12 cellular contexts compared by ENCODE assay signal in the genomic region with DNA sequence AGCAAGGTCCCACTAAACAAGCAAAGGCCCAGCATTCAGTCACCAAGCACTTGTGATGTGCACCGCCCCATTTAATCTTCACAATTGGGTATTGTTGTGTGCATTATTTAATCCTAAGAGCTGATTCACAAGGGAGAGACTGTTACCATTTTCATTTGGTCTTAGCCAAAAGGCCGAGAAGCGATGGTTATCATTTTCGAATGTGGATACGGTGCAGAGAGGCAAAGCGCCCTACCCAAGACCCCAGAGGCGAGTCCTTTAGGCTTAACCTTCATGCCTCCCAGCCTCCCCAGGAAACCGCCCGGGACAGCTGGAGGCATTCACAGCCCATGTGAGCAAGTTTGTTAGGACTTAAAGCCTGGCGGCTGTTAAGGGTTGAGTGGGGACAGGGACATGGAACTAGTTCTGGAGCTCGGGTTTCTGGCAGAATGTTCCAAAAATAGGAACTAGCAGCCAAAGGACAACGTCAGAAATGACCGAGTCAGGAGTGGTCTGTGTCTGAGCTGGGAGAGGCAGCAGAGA. TPM values are rescaled to one million over a fixed set of nuclear protein-coding genes. Genes with fewer than 3 reads are reported as not detected.
A peak's percentile ranks its signal among the peaks of the same experiment; 100 is the strongest.
DNase-seq lines count a peak whose midpoint lies in the region; ATAC-seq and TF ChIP-seq lines count a peak whose summit lies in the region.
"Had no signal": no experiment of that assay in that cellular context is flagged by ENCODE, and none has a peak within 500 bp of the region (broad histone marks: within the 10 kb centered on the region; RNA-seq: fewer than 3 reads in every experiment).

No MANE protein-coding gene starts in this region.

- H3K36me3 ChIP-seq in WERI-Rb-1 (no peaks in the 10 kb centered on the region), right atrium auricular region (no peaks in the 10 kb centered on the region)

- H3K4me3 ChIP-seq in WERI-Rb-1 (ENCODE audit: low read depth, low read length) (no peak overlapping the region), right atrium auricular region (no peak overlapping the region)

- no peaks in the 10 kb centered on the region for H3K36me3 Mint-ChIP-seq in activated CD4-positive, alpha-beta memory T cell treated with anti-CD3 and anti-CD28 coated beads, Interleukin-2, amount 10 ng/mL, durations not matched to agents 7 days and 5 days (ENCODE audit: low read depth)
- H3K36me3 Mint-ChIP-seq: mesothelial cell of epicardium had no signal

- peaks cover 0 to 41% of the 10 kb centered on the region in 2 donors for H3K4me1 ChIP-seq in right atrium auricular region

- H3K9me3 Mint-ChIP-seq in activated CD4-positive, alpha-beta memory T cell treated with anti-CD3 and anti-CD28 coated beads, Interleukin-2, amount 10 ng/mL, durations not matched to agents 7 days and 5 days: no peaks in the 10 kb centered on the region
- H3K9me3 Mint-ChIP-seq: mesothelial cell of epicardium had no signal

- no peak overlapping the region for H3K4me3 Mint-ChIP-seq in activated CD4-positive, alpha-beta memory T cell treated with anti-CD3 and anti-CD28 coated beads, Interleukin-2, amount 10 ng/mL, durations not matched to agents 7 days and 5 days
- H3K4me3 Mint-ChIP-seq: mesothelial cell of epicardium had no signal

- no peak overlapping the region for H3K27ac Mint-ChIP-seq in activated CD4-positive, alpha-beta memory T cell treated with anti-CD3 and anti-CD28 coated beads, Interleukin-2, amount 10 ng/mL, durations not matched to agents 7 days and 5 days
- H3K27ac Mint-ChIP-seq: mesothelial cell of epicardium had no signal

- ATAC-seq in GM21717 (IDR thresholded peaks at IDR 0.05; ENCODE audit: unreplicated experiment): no peak

- H3K27me3 ChIP-seq in WERI-Rb-1 (ENCODE audit: insufficient read depth, low read depth, severe bottlenecking) (no peaks in the 10 kb centered on the region), right atrium auricular region (no peaks in the 10 kb centered on the region)

- H3K9me3 ChIP-seq in WERI-Rb-1 (ENCODE audit: severe bottlenecking) (no peaks in the 10 kb centered on the region), right atrium auricular region (no peaks in the 10 kb centered on the region)

- no peak for TF ChIP-seq CTCF in WERI-Rb-1 (IDR thresholded peaks at IDR 0.05; ENCODE audit: low read depth, low read length)
- no peak for TF ChIP-seq CTCF in right atrium auricular region (IDR thresholded peaks at IDR 0.05)

- H3K27me3 Mint-ChIP-seq in activated CD4-positive, alpha-beta memory T cell treated with anti-CD3 and anti-CD28 coated beads, Interleukin-2, amount 10 ng/mL, durations not matched to agents 7 days and 5 days: peaks cover 24% of the 10 kb centered on the region

- H3K27ac ChIP-seq in WERI-Rb-1 (no peak overlapping the region), right atrium auricular region (peak overlapping the region; percentile 78 to 91)

- CTCF ChIA-PET in activated CD4-positive, alpha-beta memory T cell treated with anti-CD3 and anti-CD28 coated beads, Interleukin-2, amount 10 ng/mL, durations not matched to agents 7 days and 5 days (lab: Charles Lee): interaction anchor here (0.7 to 1.4 kb wide), 5 partner anchors 47 to 169 kb away, joined by 3 read pairs; no protein-coding TSS in a partner anchor

- DNase-seq in Ammon's horn (ENCODE audit: low spot score): peak; percentile 74
- DNase-seq in WERI-Rb-1: peak; percentile 37
- peak; percentile 88 for DNase-seq in right atrium auricular region (ENCODE audit: low spot score)
- DNase-seq in putamen (ENCODE audit: low spot score): peak; percentile 64
- no peak for DNase-seq in SKM-1 treated with dmso at 0.1 percent for 144 hours (lab: John Stamatoyannopoulos, UW; ENCODE audit: unreplicated experiment)
- no peak for DNase-seq in middle frontal gyrus (ENCODE audit: extremely low spot score, low spot score)
- no peak for DNase-seq in activated CD4-positive, alpha-beta memory T cell treated with anti-CD3 and anti-CD28 coated beads, Interleukin-2, amount 10 ng/mL, durations not matched to agents 7 days and 5 days
- DNase-seq: SW 1271, trophoblast cell had no signal

- peaks cover 8% of the 10 kb centered on the region for H3K4me1 Mint-ChIP-seq in activated CD4-positive, alpha-beta memory T cell treated with anti-CD3 and anti-CD28 coated beads, Interleukin-2, amount 10 ng/mL, durations not matched to agents 7 days and 5 days

- POLR2A ChIA-PET in activated CD4-positive, alpha-beta memory T cell treated with anti-CD3 and anti-CD28 coated beads, Interleukin-2, amount 10 ng/mL, durations not matched to agents 7 days and 5 days (lab: Charles Lee): interaction anchor here (1.5 kb wide), 1 partner anchor 63 kb away, joined by 3 read pairs; no protein-coding TSS in a partner anchor

RNA-seq across cellular contexts. Expression of gene UPK3A, which starts 13.0 kb away (rescaled TPM):
- not detected for total RNA-seq in right atrium auricular region
- not detected for total RNA-seq in activated CD4-positive, alpha-beta memory T cell treated with anti-CD3 and anti-CD28 coated beads, Interleukin-2, amount 10 ng/mL, durations not matched to agents 7 days and 5 days
- total RNA-seq: activated CD8-positive, alpha-beta memory T cell treated with anti-CD3 and anti-CD28 coated beads for 36 hours had no signal

RNA-seq across cellular contexts. Expression of gene KIAA0930, which starts 31.0 kb away (rescaled TPM):
- total RNA-seq in right atrium auricular region: 10 to 100 TPM; 13.0 to 20.4 TPM
- total RNA-seq in activated CD4-positive, alpha-beta memory T cell treated with anti-CD3 and anti-CD28 coated beads, Interleukin-2, amount 10 ng/mL, durations not matched to agents 7 days and 5 days: 10 to 100 TPM; 22.2 to 30.0 TPM

RNA-seq across cellular contexts. Expression of gene FAM118A, which starts 38.0 kb away (rescaled TPM):
- total RNA-seq in right atrium auricular region: 10 to 100 TPM; 11.6 to 12.4 TPM
- 10 to 100 TPM; 73.9 to 74.7 TPM for total RNA-seq in activated CD4-positive, alpha-beta memory T cell treated with anti-CD3 and anti-CD28 coated beads, Interleukin-2, amount 10 ng/mL, durations not matched to agents 7 days and 5 days

Comparison
In these comparisons a context has a peak if more than half of its experiments do, and no peak if none do; other contexts are left out.
1. DNase-seq: peak in Ammon's horn (single experiment), WERI-Rb-1 (single experiment), right atrium auricular region (single experiment) and putamen (single experiment); none in SKM-1 treated with dmso at 0.1 percent for 144 hours (single experiment), middle frontal gyrus (single experiment) and activated CD4-positive, alpha-beta memory T cell treated with anti-CD3 and anti-CD28 coated beads, Interleukin-2, amount 10 ng/mL, durations not matched to agents 7 days and 5 days (single experiment).
2. RNA of gene FAM118A, which starts 38.0 kb away (total RNA-seq): 73.9 to 74.7 TPM in activated CD4-positive, alpha-beta memory T cell treated with anti-CD3 and anti-CD28 coated beads, Interleukin-2, amount 10 ng/mL, durations not matched to agents 7 days and 5 days; 11.6 to 12.4 TPM in right atrium auricular region; every median in the first group is over 4 times any median in the second.